ENCODE assay signal across 9 cellular contexts in genomic region chr9:133531293-133531692, GRCh38. TPM values are rescaled to one million over a fixed set of nuclear protein-coding genes. Genes with fewer than 3 reads are reported as not detected.
"Had no signal": no experiment of that assay in that cellular context is flagged by ENCODE, and none has a peak within 500 bp of the region (broad histone marks: within the 10 kb centered on the region; RNA-seq: fewer than 3 reads in every experiment).

No MANE protein-coding gene starts in this region.

- DNase-seq: GM23248, GOT3, H7, HFFc6, IMR-90, KG1 had no signal

- H3K9ac ChIP-seq: GM23248 had no signal

- H3K27ac ChIP-seq: GM23248 had no signal

- H2AFZ ChIP-seq: GM23248 had no signal

- H3K4me1 ChIP-seq: HAP-1 had no signal

- H3K36me3 ChIP-seq: HAP-1 had no signal

- H3K9me3 ChIP-seq: HAP-1 had no signal

- ATAC-seq: HCT116, K562 had no signal

- H3K4me3 ChIP-seq: GM23248, HAP-1, K562 had no signal

RNA-seq across cellular contexts. Expression of gene ADAMTSL2, which starts 3.2 kb away (rescaled TPM):
- polyA plus RNA-seq: GM23248, IMR-90, K562 had no signal

RNA-seq across cellular contexts. Expression of gene MYMK, which starts 6.5 kb away (rescaled TPM):
- polyA plus RNA-seq: GM23248, IMR-90, K562 had no signal
